19 cellular contexts compared by ENCODE assay signal in the genomic region with DNA sequence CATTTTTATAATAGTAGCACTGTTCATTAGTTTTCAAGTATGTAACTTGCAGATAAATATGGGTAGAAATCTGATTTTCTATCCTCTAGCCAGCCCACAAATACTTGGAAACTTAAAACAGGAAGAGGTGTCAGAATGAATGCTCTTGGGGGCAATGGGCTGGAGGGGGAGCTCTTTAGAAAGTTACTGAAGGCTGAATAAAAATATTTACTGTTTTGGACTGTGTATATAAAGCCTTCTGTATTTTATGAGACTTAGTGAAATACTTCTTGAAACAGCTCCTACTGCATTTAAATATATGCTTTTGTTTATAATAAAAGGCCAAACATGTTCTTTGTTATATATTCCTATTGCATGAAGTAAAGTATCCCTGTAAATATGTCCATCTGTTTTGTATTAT.
DNase-seq lines count a peak whose midpoint lies in the region; ATAC-seq, FAIRE-seq and TF ChIP-seq lines count a peak whose summit lies in the region.
"Had no signal": no experiment of that assay in that cellular context is flagged by ENCODE, and none has a peak within 500 bp of the region (broad histone marks: within the 10 kb centered on the region; RNA-seq: fewer than 3 reads in every experiment).

No MANE protein-coding gene starts in this region.

- peak; percentile 37 for TF ChIP-seq RAD21 in SK-N-SH (IDR thresholded peaks at IDR 0.05; ENCODE audit: low read length)

- no peaks in the 10 kb centered on the region for H3K9me3 ChIP-seq in SK-N-SH
- no peaks in the 10 kb centered on the region for H3K9me3 ChIP-seq in SK-N-MC (ENCODE audit: low read depth, low read length)
- no peaks in the 10 kb centered on the region for H3K9me3 ChIP-seq in neural progenitor cell (ENCODE audit: low read depth)
- H3K9me3 ChIP-seq: transverse colon had no signal

- H3K4me1 Mint-ChIP-seq in osteocyte (ENCODE audit: unreplicated experiment) (peaks cover 19% of the 10 kb centered on the region), neural progenitor cell (peaks cover 6% of the 10 kb centered on the region)
- H3K4me1 Mint-ChIP-seq: stimulated activated naive B cell treated with anti-CD40 and anti-IgM and Interleukin-4, amounts not matched to agents 10 μg/mL and 1 μg/mL and 100 μg/mL, for 72 hours had no signal

- no peaks in the 10 kb centered on the region for H4K20me1 ChIP-seq in SK-N-SH (ENCODE audit: insufficient read depth)
- H4K20me1 ChIP-seq in neural progenitor cell (ENCODE audit: low read depth): no peaks in the 10 kb centered on the region

- H3K27ac Mint-ChIP-seq in osteocyte (ENCODE audit: unreplicated experiment) (no peak overlapping the region), neural progenitor cell (no peak overlapping the region)
- H3K27ac Mint-ChIP-seq: activated CD4-positive, alpha-beta memory T cell treated with anti-CD3 and anti-CD28 coated beads for 36 hours; activated T-helper 2 cell treated with anti-CD3 and anti-CD28 coated beads, Interferon-gamma antibody, Interleukin-2, Interleukin-4, amounts not matched to agents 10 μg/mL and 5 μg/mL and 100 μg/mL, durations not matched to agents 14 hours and 24 hours and 36 hours; stimulated activated naive B cell treated with anti-CD40 and anti-IgM and Interleukin-4, amounts not matched to agents 10 μg/mL and 1 μg/mL and 100 μg/mL, for 72 hours had no signal

- H3K9me2 ChIP-seq in SK-N-SH: no peaks in the 10 kb centered on the region

- no peaks in the 10 kb centered on the region for H3K79me2 ChIP-seq in SK-N-SH (ENCODE audit: insufficient read depth)
- no peaks in the 10 kb centered on the region for H3K79me2 ChIP-seq in neural progenitor cell (ENCODE audit: low read depth)

- H3K9me3 Mint-ChIP-seq in osteocyte (ENCODE audit: unreplicated experiment): no peaks in the 10 kb centered on the region
- H3K9me3 Mint-ChIP-seq in neural progenitor cell: peaks cover 4% of the 10 kb centered on the region
- H3K9me3 Mint-ChIP-seq: activated CD4-positive, alpha-beta memory T cell treated with anti-CD3 and anti-CD28 coated beads for 36 hours; activated T-helper 2 cell treated with anti-CD3 and anti-CD28 coated beads, Interferon-gamma antibody, Interleukin-2, Interleukin-4, amounts not matched to agents 10 μg/mL and 5 μg/mL and 100 μg/mL, durations not matched to agents 14 hours and 24 hours and 36 hours; stimulated activated naive B cell treated with anti-CD40 and anti-IgM and Interleukin-4, amounts not matched to agents 10 μg/mL and 1 μg/mL and 100 μg/mL, for 72 hours had no signal

- H3K4me1 ChIP-seq in SK-N-SH (ENCODE audit: control insufficient read depth in 1 of 2, insufficient read depth in 2 of 2, low read depth in 1 of 2, low read length in 1 of 2): peaks cover 0 to 4% of the 10 kb centered on the region in 2 experiments; a peak in 3 of 4 replicates
- no peaks in the 10 kb centered on the region for H3K4me1 ChIP-seq in neural progenitor cell

- H3K27ac ChIP-seq in SK-N-SH (ENCODE audit: low read depth in 2 of 2, low read length in 1 of 2) (peak overlapping the region in 1 of 2 experiments; percentile 36; a peak in 2 of 4 replicates), SK-N-MC (peak overlapping the region; percentile 78), neural progenitor cell (no peak overlapping the region)
- H3K27ac ChIP-seq: transverse colon had no signal

- no peak for DNase-seq in SK-N-SH
- no peak for DNase-seq in SK-N-MC (ENCODE audit: low read depth, low spot score)
- DNase-seq in epithelial cell of proximal tubule (ENCODE audit: low read depth): no peak
- DNase-seq in osteocyte (ENCODE audit: extremely low spot score, unreplicated experiment): no peak
- DNase-seq in neural progenitor cell (ENCODE audit: low spot score): no peak
- DNase-seq in GM13976 (ENCODE audit: low spot score): no peak
- DNase-seq in urothelium cell line (ENCODE audit: low spot score): no peak
- DNase-seq: 8988T; activated CD4-positive, alpha-beta memory T cell treated with anti-CD3 and anti-CD28 coated beads for 36 hours; mesendoderm; NCI-H1694 treated with DMSO at 0.1 percent for 48 hours; nucleus accumbens; small intestine; stimulated activated naive B cell treated with anti-CD40 and anti-IgM and Interleukin-4, amounts not matched to agents 10 μg/mL and 1 μg/mL and 100 μg/mL, for 72 hours; transverse colon had no signal

- H3K27me3 ChIP-seq in SK-N-SH (ENCODE audit: insufficient read depth) (no peaks in the 10 kb centered on the region), neural progenitor cell (no peaks in the 10 kb centered on the region)
- H3K27me3 ChIP-seq: transverse colon had no signal

- CTCF ChIA-PET in SK-N-SH (lab: Yijun Ruan, JAX): interaction anchor here (0.7 to 1.7 kb wide), 3 partner anchors 9 to 134 kb away, joined by 3 to 6 read pairs (median 6); no protein-coding TSS in a partner anchor

- H3K36me3 ChIP-seq in SK-N-SH (replicated peaks in 1 of 2; ENCODE audit: control insufficient read depth in 1 of 2, insufficient read depth in 2 of 2, low read length in 1 of 2): no peaks in the 10 kb centered on the region
- H3K36me3 ChIP-seq in SK-N-MC (ENCODE audit: insufficient read depth, low read length): no peaks in the 10 kb centered on the region
- no peaks in the 10 kb centered on the region for H3K36me3 ChIP-seq in neural progenitor cell
- H3K36me3 ChIP-seq: transverse colon had no signal

- no peak for TF ChIP-seq EP300 in SK-N-SH (IDR thresholded peaks at IDR 0.05; ENCODE audit: borderline replicate concordance in 1 of 2, low read depth in 1 of 2, low read length in 1 of 2)

- no peak overlapping the region for H2AFZ ChIP-seq in SK-N-SH (ENCODE audit: low read depth)
- no peak overlapping the region for H2AFZ ChIP-seq in neural progenitor cell (replicated peaks)

- H3K9ac ChIP-seq in SK-N-SH (no peak overlapping the region), SK-N-MC (ENCODE audit: insufficient read length) (peak overlapping the region; percentile 4), neural progenitor cell (no peak overlapping the region)

- H3K4me3 Mint-ChIP-seq in osteocyte (ENCODE audit: unreplicated experiment) (no peak overlapping the region), neural progenitor cell (no peak overlapping the region)
- H3K4me3 Mint-ChIP-seq: activated CD4-positive, alpha-beta memory T cell treated with anti-CD3 and anti-CD28 coated beads for 36 hours; stimulated activated naive B cell treated with anti-CD40 and anti-IgM and Interleukin-4, amounts not matched to agents 10 μg/mL and 1 μg/mL and 100 μg/mL, for 72 hours had no signal

- peaks cover 4% of the 10 kb centered on the region for H3F3A ChIP-seq in SK-N-SH (replicated peaks; ENCODE audit: insufficient read depth)
- no peaks in the 10 kb centered on the region for H3F3A ChIP-seq in neural progenitor cell (ENCODE audit: low read depth)

- ATAC-seq in SK-N-SH treated with all-trans-retinoic acid at 6 μM for 48 hours: no peak
- ATAC-seq: stimulated activated naive B cell treated with anti-CD40 and anti-IgM and Interleukin-4, amounts not matched to agents 10 μg/mL and 1 μg/mL and 100 μg/mL, for 72 hours had no signal

- in situ Hi-C loops in GM13976 (cut with MboI; ENCODE audit: low sequenced_read_pairs, unreplicated experiment): no loop called here

- POLR2A ChIA-PET in SK-N-SH (lab: Yijun Ruan, JAX): no interaction called here

- H3K4me3 ChIP-seq in SK-N-SH (ENCODE audit: low read depth in 2 of 2, low read length in 1 of 2) (no peak overlapping the region), SK-N-MC (peak overlapping the region; percentile 12; the same call in 1 of the 2 replicates), epithelial cell of proximal tubule (ENCODE audit: low read depth, low read length) (no peak overlapping the region), neural progenitor cell (no peak overlapping the region)
- H3K4me3 ChIP-seq: transverse colon had no signal

- TF ChIP-seq CTCF in SK-N-SH (IDR thresholded peaks at IDR 0.05) (no peak; the same call in 1 of the 2 replicates), epithelial cell of proximal tubule (conservative IDR thresholded peaks at IDR 0.05; ENCODE audit: low read depth, low read length) (peak; percentile 8), osteocyte (IDR thresholded peaks at IDR 0.05) (peak; percentile 24), neural progenitor cell (IDR thresholded peaks at IDR 0.05) (no peak), GM13976 (IDR thresholded peaks at IDR 0.05; ENCODE audit: borderline replicate concordance, control extremely low read depth, extremely low read depth, insufficient read depth, missing control alignments) (no peak)

- H3K27me3 Mint-ChIP-seq in osteocyte (ENCODE audit: unreplicated experiment) (no peaks in the 10 kb centered on the region), neural progenitor cell (ENCODE audit: insufficient read depth, low read depth) (no peaks in the 10 kb centered on the region)
- H3K27me3 Mint-ChIP-seq: activated CD4-positive, alpha-beta memory T cell treated with anti-CD3 and anti-CD28 coated beads for 36 hours; stimulated activated naive B cell treated with anti-CD40 and anti-IgM and Interleukin-4, amounts not matched to agents 10 μg/mL and 1 μg/mL and 100 μg/mL, for 72 hours had no signal

- H3K4me2 ChIP-seq in SK-N-SH: no peak overlapping the region
- H3K4me2 ChIP-seq in neural progenitor cell: no peak overlapping the region

- H3K36me3 Mint-ChIP-seq in osteocyte (ENCODE audit: unreplicated experiment) (peaks cover 6% of the 10 kb centered on the region), neural progenitor cell (peaks cover 8% of the 10 kb centered on the region)

- no peak for FAIRE-seq in urothelium cell line (lab: Jason Lieb, UNC)
- FAIRE-seq: frontal cortex, small intestine, TTC549 had no signal

TF ChIP-seq in SK-N-SH, 30 proteins besides CTCF, POLR2A, EP300 and RAD21 (continues in another document):
- no peak for TF ChIP-seq JUND (IDR thresholded peaks at IDR 0.05)
- no peak for TF ChIP-seq SIN3A (IDR thresholded peaks at IDR 0.05; ENCODE audit: borderline replicate concordance, low read depth, low read length)
- TF ChIP-seq GATA2 (CRISPR knock-in tag; IDR thresholded peaks at IDR 0.05): no peak

TF ChIP-seq in SK-N-SH treated with all-trans-retinoic acid at 6 μM for 48 hours, 23 proteins besides CTCF, POLR2A, EP300 and RAD21 (continues in another document):
- TF ChIP-seq TCF4 (CRISPR knock-in tag; IDR thresholded peaks at IDR 0.05; ENCODE audit: borderline replicate concordance) (no peak), ZNF565 (CRISPR knock-in tag; conservative IDR thresholded peaks at IDR 0.05; ENCODE audit: low read depth) (no peak)

Comparison
In these comparisons a context has a peak if more than half of its experiments do, and no peak if none do; other contexts are left out.
1. CTCF ChIP-seq: peak in epithelial cell of proximal tubule (single experiment) and osteocyte (single experiment); none in SK-N-SH (single experiment), neural progenitor cell (single experiment) and GM13976 (single experiment).